Comparison of ENCODE assay signal across 8 cellular contexts in genomic region chr15:90004252-90004651, GRCh38. TPM values are rescaled to one million over a fixed set of nuclear protein-coding genes. Genes with fewer than 3 reads are reported as not detected.
A peak's percentile ranks its signal among the peaks of the same experiment; 100 is the strongest.
DNase-seq lines count a peak whose midpoint lies in the region; ATAC-seq and TF ChIP-seq lines count a peak whose summit lies in the region.

No MANE protein-coding gene starts in this region.

- H3K4me2 ChIP-seq in mesendoderm (ENCODE audit: low read length): no peak overlapping the region

- H4K8ac ChIP-seq in mesendoderm (ENCODE audit: low read depth, low read length): no peak overlapping the region

- no peak overlapping the region for H4K5ac ChIP-seq in mesendoderm (ENCODE audit: low read length)

- intact Hi-C loops in Right ventricle myocardium superior (cut with DNase I): loop anchor here (5.0 kb wide), 1 partner anchor 68 kb away; no protein-coding TSS in a partner anchor

- H2BK15ac ChIP-seq in mesendoderm (replicated peaks; ENCODE audit: low read depth): no peak overlapping the region

- no peak for TF ChIP-seq EP300 in upper lobe of left lung (IDR thresholded peaks at IDR 0.05)

- no peak overlapping the region for H2AK5ac ChIP-seq in mesendoderm (ENCODE audit: low read length)

- peaks cover 29% of the 10 kb centered on the region for H3K79me1 ChIP-seq in mesendoderm (ENCODE audit: low read length)

- peak in 1 of 2 donors; percentile 47 for DNase-seq in cardiac muscle cell (ENCODE audit: low read depth in 1 of 2, low spot score in 1 of 2)
- DNase-seq in Right ventricle myocardium superior: no peak
- peak; percentile 69 for DNase-seq in mesendoderm
- DNase-seq in upper lobe of left lung: peak in 1 of 2 donors; percentile 27
- DNase-seq in midbrain (lab: John Stamatoyannopoulos, UW): no peak
- DNase-seq in GM10266 (ENCODE audit: extremely low spot score): no peak
- no peak for DNase-seq in DMS53 (lab: John Stamatoyannopoulos, UW)

- H3K9ac ChIP-seq in mesendoderm (ENCODE audit: low read length): peak overlapping the region; percentile 60

- H3K4me1 ChIP-seq in cardiac muscle cell (ENCODE audit: low read depth) (peaks cover 20% of the 10 kb centered on the region), mesendoderm (ENCODE audit: control insufficient read depth, low read depth, low read length) (peaks cover 20% of the 10 kb centered on the region), upper lobe of left lung (peaks cover 45 to 73% (median 62%) of the 10 kb centered on the region in 4 donors)

- H3K4ac ChIP-seq in mesendoderm (ENCODE audit: low read depth, low read length): no peak overlapping the region

- peak overlapping the region; percentile 76 for H3K56ac ChIP-seq in mesendoderm (ENCODE audit: low read length)

- peaks cover 63% of the 10 kb centered on the region for H3K79me2 ChIP-seq in mesendoderm (ENCODE audit: control insufficient read depth, insufficient read depth, low read length)

- peak overlapping the region; percentile 7 for H3K27ac ChIP-seq in cardiac muscle cell
- H3K27ac ChIP-seq in cingulate gyrus (ENCODE audit: low read depth, low read length): peak overlapping the region; percentile 47
- no peak overlapping the region for H3K27ac ChIP-seq in mesendoderm (ENCODE audit: low read depth, low read length)
- H3K27ac ChIP-seq in upper lobe of left lung: peak overlapping the region; percentile 93 to 97 (median 94)

- no peak overlapping the region for H2BK120ac ChIP-seq in mesendoderm (ENCODE audit: low read depth, low read length)

- H3K23ac ChIP-seq in mesendoderm (ENCODE audit: low read length): no peak overlapping the region

- no peak for ATAC-seq in Right ventricle myocardium superior (ENCODE audit: poor library complexity)
- peak in 1 of 2 donors; percentile 54 for ATAC-seq in upper lobe of left lung (ENCODE audit: low FRiP score in 2 of 2)

- WGBS in mesendoderm (ENCODE audit: extremely low coverage, insufficient coverage, low lambda C conversion rate): no CpG with 5 or more reads among the region's 5 CpGs
- 60 to 82% methylated on average over 5 of the region's 5 CpGs for WGBS in upper lobe of left lung, 2 donors

- H3K4me3 ChIP-seq in cardiac muscle cell (no peak overlapping the region), mesendoderm (ENCODE audit: low read length) (no peak overlapping the region), upper lobe of left lung (peak overlapping the region in 1 of 4 donors; percentile 68)

- H3K36me3 ChIP-seq in cardiac muscle cell (no peaks in the 10 kb centered on the region), mesendoderm (ENCODE audit: control insufficient read depth, insufficient read depth, low read length) (no peaks in the 10 kb centered on the region), upper lobe of left lung (no peaks in the 10 kb centered on the region)

- H3K18ac ChIP-seq in mesendoderm (ENCODE audit: low read length): no peak overlapping the region

- TF ChIP-seq CTCF in cardiac muscle cell (IDR thresholded peaks at IDR 0.05; ENCODE audit: low read depth, low read length): no peak
- no peak for TF ChIP-seq CTCF in upper lobe of left lung (IDR thresholded peaks at IDR 0.05)
- no peak for TF ChIP-seq CTCF in GM10266 (IDR thresholded peaks at IDR 0.05; ENCODE audit: control insufficient read depth, insufficient read depth, low read depth, missing control alignments)

- peak overlapping the region; percentile 28 for H2BK5ac ChIP-seq in mesendoderm (ENCODE audit: low read length)

- H3K27me3 ChIP-seq in cardiac muscle cell (no peaks in the 10 kb centered on the region), mesendoderm (ENCODE audit: insufficient read depth, low read length, poor library complexity) (no peaks in the 10 kb centered on the region), upper lobe of left lung (no peaks in the 10 kb centered on the region)

- H3K9me3 ChIP-seq in cardiac muscle cell (ENCODE audit: low read depth) (no peaks in the 10 kb centered on the region), upper lobe of left lung (no peaks in the 10 kb centered on the region)

- no peak for TF ChIP-seq POLR2A in upper lobe of left lung (IDR thresholded peaks at IDR 0.05)

RNA-seq across cellular contexts. Expression of gene ZNF710, which starts 3.1 kb away (rescaled TPM):
- total RNA-seq in cardiac muscle cell (20.2 and 22.2 TPM in 2 replicates), Right ventricle myocardium superior (4.9 TPM), upper lobe of left lung (10 to 100 TPM; 26.0 to 51.3 (median 44.5) TPM)
- polyA plus RNA-seq in cardiac muscle cell: 7.8 and 12.0 TPM in 2 replicates
- 51.0 TPM for polyA plus RNA-seq in mesendoderm (2013, experiment 1 of 2)
- polyA plus RNA-seq in mesendoderm (2013, experiment 2 of 2): 54.6 TPM
